8 cellular contexts compared by ENCODE assay signal in the genomic region with DNA sequence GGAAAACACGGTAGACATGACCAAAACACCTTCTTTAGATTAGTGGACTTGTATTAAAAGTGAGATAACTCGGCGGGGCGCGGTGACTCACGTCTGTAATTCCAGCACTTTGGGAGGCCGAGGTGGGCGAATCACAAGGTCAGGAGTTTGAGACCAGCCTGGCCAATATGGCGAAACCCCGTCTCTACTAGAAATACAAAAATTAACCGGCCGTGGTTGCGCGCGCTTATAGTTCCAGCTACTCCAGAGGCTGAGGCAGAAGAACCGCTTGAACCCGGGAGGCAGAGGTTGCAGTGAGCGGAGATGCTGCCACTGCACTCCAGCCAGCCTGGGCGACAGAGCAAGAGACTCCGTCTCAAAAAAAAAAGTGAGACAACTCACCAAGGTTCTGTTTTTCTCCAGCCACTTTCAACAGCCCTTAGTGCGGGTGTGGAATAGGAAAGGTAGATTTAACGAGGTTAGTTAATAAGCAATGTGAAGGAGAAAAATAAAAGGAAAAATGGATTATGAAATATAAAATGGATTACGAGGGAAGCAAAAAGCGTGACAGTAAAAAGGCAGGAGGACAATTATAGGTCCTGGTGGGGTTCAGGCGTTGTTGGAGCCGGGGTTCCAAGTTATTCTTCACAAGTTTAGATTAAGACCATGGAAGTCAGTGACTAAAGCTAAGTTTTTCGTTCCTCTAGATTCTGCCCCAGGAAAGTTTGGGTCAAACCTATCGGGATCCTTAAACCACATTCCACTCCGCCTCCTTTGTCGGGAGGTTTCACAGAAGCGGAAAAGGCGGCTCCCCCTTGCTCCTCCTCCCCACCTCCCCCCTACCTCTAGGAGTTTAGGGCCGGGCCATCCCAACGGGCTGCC. TPM values are rescaled to one million over a fixed set of nuclear protein-coding genes. Genes with fewer than 3 reads are reported as not detected.
A peak's percentile ranks its signal among the peaks of the same experiment; 100 is the strongest.
DNase-seq lines count a peak whose midpoint lies in the region; ATAC-seq and TF ChIP-seq lines count a peak whose summit lies in the region.

No MANE protein-coding gene starts in this region.

- TF ChIP-seq CTCF in Caco-2 (IDR thresholded peaks at IDR 0.05; ENCODE audit: insufficient read depth in 1 of 2, low read depth in 1 of 2, low read length in 1 of 2, severe bottlenecking in 1 of 2, unreplicated experiment in 1 of 2) (no peak), fibroblast of villous mesenchyme (IDR thresholded peaks at IDR 0.05; ENCODE audit: insufficient read depth, low read depth, low read length) (no peak)

- peak; percentile 0 for ATAC-seq in HG02642 (IDR thresholded peaks at IDR 0.05; ENCODE audit: poor library complexity, unreplicated experiment)
- no peak for ATAC-seq in GM19351 (IDR thresholded peaks at IDR 0.05; ENCODE audit: unreplicated experiment)

- POLR2A ChIA-PET in Caco-2 (lab: Charles Lee): interaction anchor here (0.5 to 2.1 kb wide), 8 partner anchors 38 to 1199 kb away, joined by 3 to 35 read pairs (median 8); a partner anchor contains a TSS

- H3K36me3 ChIP-seq in Caco-2 (ENCODE audit: control insufficient read depth, insufficient read depth, low read length) (no peaks in the 10 kb centered on the region), rectal smooth muscle tissue (ENCODE audit: control insufficient read depth, insufficient read depth, low read length) (peaks cover 2% of the 10 kb centered on the region)

- H3K4me1 Mint-ChIP-seq in Caco-2 (ENCODE audit: low read depth, unreplicated experiment): peaks cover 37% of the 10 kb centered on the region

- CTCF ChIA-PET in Caco-2 (lab: Charles Lee): no interaction called here

- intact Hi-C loops in Caco-2 (cut with micrococcal nuclease; ENCODE audit: unreplicated experiment): loop anchor here (1.0 to 10.0 kb wide), 4 partner anchors 8 to 284 kb away; a partner anchor contains a TSS

- no peaks in the 10 kb centered on the region for H3K9me3 ChIP-seq in Caco-2

- H3K27me3 Mint-ChIP-seq in Caco-2 (ENCODE audit: insufficient read depth, unreplicated experiment): no peaks in the 10 kb centered on the region

- H3K4me3 ChIP-seq in Caco-2 (ENCODE audit: low read depth, low read length) (peak overlapping the region; percentile 70), fibroblast of villous mesenchyme (ENCODE audit: low read depth, low read length) (peak overlapping the region; percentile 96), rectal smooth muscle tissue (ENCODE audit: low read length) (peak overlapping the region; percentile 98)

- H3K36me3 Mint-ChIP-seq in Caco-2 (ENCODE audit: insufficient read depth, unreplicated experiment): peaks cover 59% of the 10 kb centered on the region

- H3K27ac ChIP-seq in rectal smooth muscle tissue (ENCODE audit: low read depth, low read length): peak overlapping the region; percentile 98

- H3K4me3 Mint-ChIP-seq in Caco-2 (ENCODE audit: unreplicated experiment): peak overlapping the region; percentile 88

- DNase-seq in Caco-2 (no peak), fibroblast of villous mesenchyme (ENCODE audit: low read depth) (peak; percentile 34), OCI-M2 (lab: John Stamatoyannopoulos, UW; ENCODE audit: unreplicated experiment) (no peak), D341Med (ENCODE audit: low spot score) (no peak)
- DNase-seq in activated CD4-positive, alpha-beta T cell treated with anti-CD3 and anti-CD28 coated beads, Interleukin-2, amount 50 U/mL, for 48 hours: peak; percentile 15 to 17

- TSS peak; percentile 66 for BruUV-seq in Caco-2 (replicated peaks; lab: Mats Ljungman, UMichigan)

- no peaks in the 10 kb centered on the region for H3K27me3 ChIP-seq in Caco-2 (replicated peaks; ENCODE audit: control insufficient read depth, insufficient read depth, low read length)
- no peaks in the 10 kb centered on the region for H3K27me3 ChIP-seq in rectal smooth muscle tissue (ENCODE audit: control insufficient read depth, insufficient read depth, low read length)

- peak overlapping the region; percentile 100 for H3K27ac Mint-ChIP-seq in Caco-2 (ENCODE audit: unreplicated experiment)

- H3K9me3 Mint-ChIP-seq in Caco-2 (ENCODE audit: unreplicated experiment): no peaks in the 10 kb centered on the region

- H3K4me1 ChIP-seq in Caco-2 (no peaks in the 10 kb centered on the region), rectal smooth muscle tissue (ENCODE audit: control insufficient read depth, insufficient read depth, low read length) (peaks cover 8% of the 10 kb centered on the region)

- peak overlapping the region; percentile 98 for H3K9ac ChIP-seq in rectal smooth muscle tissue (ENCODE audit: low read length)

RNA-seq across cellular contexts. Expression of a gene that starts 0.5 kb away (rescaled TPM):
- 23.3 and 25.2 TPM in 2 replicates for total RNA-seq in Caco-2 (2022)
- total RNA-seq in fibroblast of villous mesenchyme: 35.4 and 39.7 TPM in 2 replicates

RNA-seq across cellular contexts. Expression of a gene that starts 1.1 kb away (rescaled TPM):
- total RNA-seq in Caco-2 (2022) (34.5 and 36.3 TPM in 2 replicates), fibroblast of villous mesenchyme (36.4 and 38.0 TPM in 2 replicates)

Comparison
In these comparisons a context has a peak if more than half of its experiments do, and no peak if none do; other contexts are left out.
1. DNase-seq: peak in activated CD4-positive, alpha-beta T cell treated with anti-CD3 and anti-CD28 coated beads, Interleukin-2, amount 50 U/mL, for 48 hours (2 of 2) and fibroblast of villous mesenchyme (single experiment); none in Caco-2 (0 of 2), OCI-M2 (single experiment) and D341Med (single experiment).
2. Peak in every context shown above with its lines, with median percentiles within 50 percentile points of each other: H3K4me3 ChIP-seq.